10 cellular contexts compared by ENCODE assay signal in the genomic region with DNA sequence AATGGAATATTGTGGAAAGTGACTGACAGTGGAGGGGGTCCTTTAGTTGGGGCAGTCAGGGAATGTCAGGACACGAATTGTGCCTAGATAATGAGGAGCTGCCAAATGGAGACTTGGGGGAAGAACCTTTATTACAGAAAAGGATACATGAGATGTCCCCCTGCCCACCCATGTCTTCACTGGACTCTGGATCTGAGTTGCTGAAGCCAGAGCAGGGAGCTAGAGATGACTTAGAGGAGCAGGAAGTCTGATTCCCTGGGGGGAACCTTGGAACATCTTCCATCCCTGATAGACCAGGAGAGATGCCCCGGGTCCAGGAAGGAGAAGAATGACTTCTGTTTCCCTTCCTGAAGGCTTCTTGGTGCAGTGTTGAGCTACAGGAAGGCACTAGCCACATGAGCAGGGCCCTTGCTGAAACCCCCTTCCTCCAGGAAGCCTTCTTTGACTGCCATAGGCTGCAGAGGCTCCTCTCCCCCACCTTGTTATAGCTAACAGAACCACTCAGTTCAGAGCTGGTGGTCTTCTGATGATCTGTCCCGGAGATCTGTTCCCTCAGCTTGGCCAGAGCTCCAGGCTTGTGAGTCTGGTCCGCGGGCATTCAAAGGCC. TPM values are rescaled to one million over a fixed set of nuclear protein-coding genes. Genes with fewer than 3 reads are reported as not detected.
DNase-seq lines count a peak whose midpoint lies in the region; ATAC-seq, FAIRE-seq and TF ChIP-seq lines count a peak whose summit lies in the region.
"Had no signal": no experiment of that assay in that cellular context is flagged by ENCODE, and none has a peak within 500 bp of the region (broad histone marks: within the 10 kb centered on the region; RNA-seq: fewer than 3 reads in every experiment).

No MANE protein-coding gene starts in this region.

- peaks cover 0 to under 1% (median 0%) of the 10 kb centered on the region in 8 donors for H3K9me3 Mint-ChIP-seq in CD4-positive, alpha-beta memory T cell
- no peaks in the 10 kb centered on the region for H3K9me3 Mint-ChIP-seq in HFFc6
- peaks cover 7% of the 10 kb centered on the region for H3K9me3 Mint-ChIP-seq in nephron progenitor cell

- H3K27me3 ChIP-seq in CD4-positive, alpha-beta memory T cell (ENCODE audit: insufficient read depth, low read length): peaks cover 19% of the 10 kb centered on the region

- no peak overlapping the region for H3K27ac ChIP-seq in CD4-positive, alpha-beta memory T cell (ENCODE audit: low read depth, low read length)
- peak overlapping the region; percentile 39 for H3K27ac ChIP-seq in cingulate gyrus (ENCODE audit: low read depth, low read length)
- no peak overlapping the region for H3K27ac ChIP-seq in kidney (ENCODE audit: low read depth in 2 of 2, low read length in 2 of 2)

- H3K4me1 Mint-ChIP-seq in CD4-positive, alpha-beta memory T cell: peaks cover 6 to 36% (median 20%) of the 10 kb centered on the region in 4 donors
- H3K4me1 Mint-ChIP-seq in HFFc6 (ENCODE audit: low read depth): peaks cover 33% of the 10 kb centered on the region
- H3K4me1 Mint-ChIP-seq in nephron progenitor cell: peaks cover 46% of the 10 kb centered on the region

- peak overlapping the region in 1 of 2 donors; percentile 30 for H3K4me3 ChIP-seq in CD4-positive, alpha-beta memory T cell (ENCODE audit: low read length in 2 of 2)
- H3K4me3 ChIP-seq in kidney (ENCODE audit: low read length in 2 of 2): no peak overlapping the region

- H3K27me3 Mint-ChIP-seq in CD4-positive, alpha-beta memory T cell: peaks cover 22 to 26% of the 10 kb centered on the region in 2 donors
- H3K27me3 Mint-ChIP-seq in HFFc6 (ENCODE audit: insufficient read depth): peaks cover 33% of the 10 kb centered on the region
- peaks cover 63% of the 10 kb centered on the region for H3K27me3 Mint-ChIP-seq in nephron progenitor cell (ENCODE audit: low read depth, poor library complexity)

- H3K4me3 Mint-ChIP-seq in CD4-positive, alpha-beta memory T cell: peak overlapping the region; percentile 81 to 91 (median 84)
- peak overlapping the region; percentile 74 for H3K4me3 Mint-ChIP-seq in HFFc6
- H3K4me3 Mint-ChIP-seq in nephron progenitor cell: peak overlapping the region; percentile 80

- H3K27ac Mint-ChIP-seq in CD4-positive, alpha-beta memory T cell: peak overlapping the region in 2 of 7 donors; percentile 21 to 46
- H3K27ac Mint-ChIP-seq in HFFc6: peak overlapping the region; percentile 71
- H3K27ac Mint-ChIP-seq in nephron progenitor cell: no peak overlapping the region

- peaks cover 21% of the 10 kb centered on the region for H3K4me1 ChIP-seq in CD4-positive, alpha-beta memory T cell (ENCODE audit: insufficient read depth, low read length)
- peaks cover 0 to 4% of the 10 kb centered on the region in 2 donors for H3K4me1 ChIP-seq in kidney (ENCODE audit: control insufficient read depth in 1 of 2, insufficient read depth in 1 of 2, low read depth in 1 of 2, low read length in 2 of 2)

- CTCF ChIA-PET in CD4-positive, alpha-beta memory T cell (lab: Charles Lee; ENCODE audit: partially characterized antibody): interaction anchor here (1.1 to 2.5 kb wide), 5 partner anchors 9 to 657 kb away, joined by 4 to 13 read pairs (median 6); no protein-coding TSS in a partner anchor

- no peak overlapping the region for H3K9ac ChIP-seq in kidney (ENCODE audit: low read length in 2 of 2)

- POLR2A ChIA-PET in CD4-positive, alpha-beta memory T cell (lab: Charles Lee; ENCODE audit: partially characterized antibody): interaction anchor here (0.7 to 1.6 kb wide), 2 partner anchors 14 to 91 kb away, joined by 3 to 4 read pairs; no protein-coding TSS in a partner anchor

- ATAC-seq in HG03521 (IDR thresholded peaks at IDR 0.05; ENCODE audit: unreplicated experiment): no peak

- H3K9me3 ChIP-seq in CD4-positive, alpha-beta memory T cell (ENCODE audit: control insufficient read depth in 1 of 2, low read length in 2 of 2): no peaks in the 10 kb centered on the region
- no peaks in the 10 kb centered on the region for H3K9me3 ChIP-seq in kidney (ENCODE audit: control insufficient read depth in 1 of 2, low read length in 2 of 2)

- TF ChIP-seq CTCF in HFFc6 (IDR thresholded peaks at IDR 0.05) (no peak), nephron progenitor cell (IDR thresholded peaks at IDR 0.05) (no peak), kidney (IDR thresholded peaks at IDR 0.05; ENCODE audit: borderline replicate concordance, extremely low read depth, insufficient read depth) (no peak)

- no peak for DNase-seq in CD4-positive, alpha-beta memory T cell
- DNase-seq in HFFc6 (no peak), nephron progenitor cell (no peak), NCI-H1105 (lab: John Stamatoyannopoulos, UW) (no peak), Kasumi-1 (lab: John Stamatoyannopoulos, UW) (no peak), kidney (no peak)

- FAIRE-seq in kidney (lab: Jason Lieb, UNC): no peak
- FAIRE-seq: TTC549 had no signal

- no peaks in the 10 kb centered on the region for H3K36me3 Mint-ChIP-seq in CD4-positive, alpha-beta memory T cell
- no peaks in the 10 kb centered on the region for H3K36me3 Mint-ChIP-seq in HFFc6 (ENCODE audit: low read depth)
- no peaks in the 10 kb centered on the region for H3K36me3 Mint-ChIP-seq in nephron progenitor cell (ENCODE audit: low read depth)

- no peaks in the 10 kb centered on the region for H3K36me3 ChIP-seq in CD4-positive, alpha-beta memory T cell (ENCODE audit: insufficient read depth, low read length)
- no peaks in the 10 kb centered on the region for H3K36me3 ChIP-seq in kidney (ENCODE audit: control insufficient read depth in 1 of 2, insufficient read depth in 2 of 2, low read length in 2 of 2)

- intact Hi-C loops in CD4-positive, alpha-beta memory T cell (cut with micrococcal nuclease): no loop called here
- intact Hi-C loops in kidney (cut with DNase I): no loop called here

RNA-seq across cellular contexts. Expression of gene NEURL1, which starts 0.7 kb away (rescaled TPM):
- total RNA-seq in CD4-positive, alpha-beta memory T cell: under 1 TPM; 0.83 to 0.96 TPM
- polyA plus RNA-seq in CD4-positive, alpha-beta memory T cell: under 1 TPM; 0.76 to 0.82 TPM
- total RNA-seq in HFFc6 (2021; fragmentation: NEBNext Ultra II Directional; extraction: Animal tissue kit (Norgen Biotek cat#: 25700)): under 1 TPM; 0.06 to 0.46 (median 0.27) TPM
- 1.2 TPM for total RNA-seq in kidney
- 1.2 TPM for polyA plus RNA-seq in kidney (ENCODE audit: insufficient read depth, low read depth, low replicate concordance)
- total RNA-seq: subcutaneous adipose tissue had no signal

RNA-seq across cellular contexts. Expression of gene CALHM3, which starts 13.7 kb away (rescaled TPM):
- not detected for total RNA-seq in CD4-positive, alpha-beta memory T cell
- polyA plus RNA-seq in CD4-positive, alpha-beta memory T cell: not detected
- total RNA-seq in HFFc6 (2021; fragmentation: NEBNext Ultra II Directional; extraction: Animal tissue kit (Norgen Biotek cat#: 25700)): under 1 TPM in 1 of 6 experiments, not detected in 5; 0.09 TPM
- total RNA-seq in kidney: not detected
- polyA plus RNA-seq in kidney (ENCODE audit: insufficient read depth, low read depth, low replicate concordance): not detected
- total RNA-seq: subcutaneous adipose tissue had no signal

RNA-seq across cellular contexts. Expression of gene CALHM1, which starts 34.1 kb away (rescaled TPM):
- not detected for total RNA-seq in CD4-positive, alpha-beta memory T cell
- not detected for polyA plus RNA-seq in CD4-positive, alpha-beta memory T cell
- total RNA-seq in HFFc6 (2021; fragmentation: NEBNext Ultra II Directional; extraction: Animal tissue kit (Norgen Biotek cat#: 25700)): not detected
- total RNA-seq in kidney: not detected
- polyA plus RNA-seq in kidney (ENCODE audit: insufficient read depth, low read depth, low replicate concordance): not detected
- total RNA-seq: subcutaneous adipose tissue had no signal

RNA-seq across cellular contexts. Expression of gene CALHM2, which starts 40.6 kb away (rescaled TPM):
- 10 to 100 TPM; 80.5 to 84.6 TPM for total RNA-seq in CD4-positive, alpha-beta memory T cell
- polyA plus RNA-seq in CD4-positive, alpha-beta memory T cell: 10 to 100 TPM; 40.3 to 65.0 TPM
- 10 to 100 TPM; 41.0 to 46.0 (median 45.1) TPM for total RNA-seq in HFFc6 (2021; fragmentation: NEBNext Ultra II Directional; extraction: Animal tissue kit (Norgen Biotek cat#: 25700))
- total RNA-seq in kidney: 26.0 TPM
- polyA plus RNA-seq in kidney (ENCODE audit: insufficient read depth, low read depth, low replicate concordance): 8.0 TPM
